ENCODE assay signal across 8 cellular contexts in genomic region chr2:182763311-182763912, GRCh38. TPM values are rescaled to one million over a fixed set of nuclear protein-coding genes. Genes with fewer than 3 reads are reported as not detected.
DNase-seq lines count a peak whose midpoint lies in the region; ATAC-seq, FAIRE-seq and TF ChIP-seq lines count a peak whose summit lies in the region.

No MANE protein-coding gene starts in this region.

- H3K9me3 Mint-ChIP-seq in Caco-2 (ENCODE audit: unreplicated experiment) (no peaks in the 10 kb centered on the region), endodermal cell (peaks cover 6% of the 10 kb centered on the region)

- H3K4me1 ChIP-seq in Caco-2 (no peaks in the 10 kb centered on the region), endodermal cell (ENCODE audit: control insufficient read depth, insufficient read depth, low read length) (peaks cover 6% of the 10 kb centered on the region), neuronal stem cell (ENCODE audit: control insufficient read depth in 2 of 2, insufficient read depth in 1 of 2, low read depth in 1 of 2, low read length in 2 of 2) (peaks cover 0 to 1% of the 10 kb centered on the region in 2 donors)

- TF ChIP-seq CTCF in Caco-2 (IDR thresholded peaks at IDR 0.05; ENCODE audit: insufficient read depth in 1 of 2, low read depth in 1 of 2, low read length in 1 of 2, severe bottlenecking in 1 of 2, unreplicated experiment in 1 of 2) (peak; percentile 64 to 71), endodermal cell (conservative IDR thresholded peaks at IDR 0.05) (peak; percentile 78)

- H3K4me3 ChIP-seq in Caco-2 (ENCODE audit: low read depth, low read length) (no peak overlapping the region), endodermal cell (ENCODE audit: low read length) (no peak overlapping the region), neuronal stem cell (ENCODE audit: low read length in 2 of 2) (no peak overlapping the region)

- no peaks in the 10 kb centered on the region for H3K79me1 ChIP-seq in neuronal stem cell (ENCODE audit: low read depth, low read length)

- no peak overlapping the region for H3K14ac ChIP-seq in neuronal stem cell (ENCODE audit: low read length)

- H3K27me3 Mint-ChIP-seq in Caco-2 (ENCODE audit: insufficient read depth, unreplicated experiment) (no peaks in the 10 kb centered on the region), endodermal cell (ENCODE audit: insufficient read depth) (no peaks in the 10 kb centered on the region)

- H3K4ac ChIP-seq in neuronal stem cell (ENCODE audit: low read length): no peak overlapping the region

- FAIRE-seq in H54 (lab: Jason Lieb, UNC): peak; percentile 75

- TF ChIP-seq POLR2A in H54 (IDR thresholded peaks at IDR 0.05; ENCODE audit: low read depth, low read length): no peak

- POLR2A ChIA-PET in Caco-2 (lab: Charles Lee): no interaction called here

- no peak overlapping the region for H2BK12ac ChIP-seq in neuronal stem cell (ENCODE audit: low read length)

- H3K36me3 ChIP-seq in Caco-2 (ENCODE audit: control insufficient read depth, insufficient read depth, low read length) (no peaks in the 10 kb centered on the region), endodermal cell (ENCODE audit: control insufficient read depth, insufficient read depth, low read length) (peaks cover 70% of the 10 kb centered on the region), neuronal stem cell (replicated peaks in 1 of 2; ENCODE audit: control insufficient read depth in 2 of 2, insufficient read depth in 2 of 2, low read length in 2 of 2) (peaks cover 5 to 98% of the 10 kb centered on the region in 2 donors)

- no peak overlapping the region for H3K9ac ChIP-seq in endodermal cell (ENCODE audit: extremely low read depth, low read length, poor library complexity, severe bottlenecking)
- H3K9ac ChIP-seq in neuronal stem cell (ENCODE audit: low read depth, low read length, poor library complexity): no peak overlapping the region

- no peak overlapping the region for H3K4me2 ChIP-seq in neuronal stem cell (ENCODE audit: insufficient read depth, low read length, poor library complexity, severe bottlenecking)

- H3K4me1 Mint-ChIP-seq in Caco-2 (ENCODE audit: low read depth, unreplicated experiment) (no peaks in the 10 kb centered on the region), endodermal cell (peaks cover 53% of the 10 kb centered on the region)

- H2AK5ac ChIP-seq in neuronal stem cell (ENCODE audit: low read depth, low read length): no peak overlapping the region

- H3K36me3 Mint-ChIP-seq in Caco-2 (ENCODE audit: insufficient read depth, unreplicated experiment): peaks cover 25% of the 10 kb centered on the region
- peaks cover 41% of the 10 kb centered on the region for H3K36me3 Mint-ChIP-seq in endodermal cell (ENCODE audit: low read depth)

- BruUV-seq in Caco-2 (replicated peaks; lab: Mats Ljungman, UMichigan): no TSS peak

- H3K9me3 ChIP-seq in Caco-2 (no peaks in the 10 kb centered on the region), endodermal cell (ENCODE audit: control insufficient read depth, low read length) (peaks cover 2% of the 10 kb centered on the region), neuronal stem cell (replicated peaks in 1 of 2; ENCODE audit: control insufficient read depth in 2 of 2, insufficient read depth in 1 of 2, low read depth in 1 of 2, low read length in 2 of 2) (peaks cover 0 to under 1% of the 10 kb centered on the region in 2 donors)

- CTCF ChIA-PET in Caco-2 (lab: Charles Lee): interaction anchor here (0.5 to 0.9 kb wide), 6 partner anchors 46 to 333 kb away, joined by 3 to 4 read pairs (median 3); no protein-coding TSS in a partner anchor

- ATAC-seq in HG03095 (IDR thresholded peaks at IDR 0.05; ENCODE audit: unreplicated experiment): no peak
- no peak for ATAC-seq in GM21529 (IDR thresholded peaks at IDR 0.05; ENCODE audit: unreplicated experiment)

- no peak overlapping the region for H3K4me3 Mint-ChIP-seq in Caco-2 (ENCODE audit: unreplicated experiment)
- H3K4me3 Mint-ChIP-seq in endodermal cell: no peak overlapping the region

- no peak overlapping the region for H3K27ac ChIP-seq in endodermal cell (ENCODE audit: low read depth, low read length)
- no peak overlapping the region for H3K27ac ChIP-seq in neuronal stem cell (replicated peaks; ENCODE audit: low read length)

- no peak overlapping the region for H3K23ac ChIP-seq in neuronal stem cell (ENCODE audit: low read depth, low read length, poor library complexity)

- WGBS in endodermal cell (ENCODE audit: insufficient coverage in 1 of 2, insufficient read length in 1 of 2), 2 experiments: 67 to 72% methylated on average over 9 to 11 of the region's 11 CpGs
- WGBS in neuronal stem cell (ENCODE audit: extremely low coverage in 2 of 2, insufficient read length in 2 of 2, insufficient replicate concordance in 1 of 2), 2 donors: no CpG with 5 or more reads among the region's 11 CpGs

- no peaks in the 10 kb centered on the region for H3K27me3 ChIP-seq in Caco-2 (replicated peaks; ENCODE audit: control insufficient read depth, insufficient read depth, low read length)
- no peaks in the 10 kb centered on the region for H3K27me3 ChIP-seq in endodermal cell (ENCODE audit: control insufficient read depth, insufficient read depth, low read length, poor library complexity, severe bottlenecking)
- H3K27me3 ChIP-seq in neuronal stem cell (ENCODE audit: control insufficient read depth in 3 of 3, insufficient read depth in 3 of 3, low read depth in 1 of 3, low read length in 3 of 3): no peaks in the 10 kb centered on the region

- intact Hi-C loops in Caco-2 (cut with micrococcal nuclease; ENCODE audit: unreplicated experiment): loop anchor here (1.0 to 2.0 kb wide), 2 partner anchors 217 to 577 kb away; no protein-coding TSS in a partner anchor

- no peak overlapping the region for H4K8ac ChIP-seq in neuronal stem cell (ENCODE audit: low read depth, low read length)

- H4K91ac ChIP-seq in neuronal stem cell (ENCODE audit: low read depth, low read length, poor library complexity): no peak overlapping the region

- no peak overlapping the region for H2AFZ ChIP-seq in neuronal stem cell (ENCODE audit: low read length)

- H2BK120ac ChIP-seq in neuronal stem cell (ENCODE audit: low read depth, low read length): no peak overlapping the region

- DNase-seq in Caco-2 (peak in 1 of 2 experiments; percentile 59), H54 (ENCODE audit: insufficient read length, low spot score) (no peak), NCI-H69 (lab: John Stamatoyannopoulos, UW) (peak; percentile 42), endodermal cell (peak; percentile 64), neuronal stem cell (ENCODE audit: low spot score) (peak; percentile 30)
- DNase-seq in stimulated activated CD4-positive, alpha-beta T cell treated with anti-CD3 and anti-CD28 coated beads, Interleukin-4, amount 100 ng/mL, for 4 hours: no peak

- H3K27ac Mint-ChIP-seq in Caco-2 (ENCODE audit: unreplicated experiment): no peak overlapping the region
- H3K27ac Mint-ChIP-seq in endodermal cell: no peak overlapping the region

- no peak overlapping the region for H2BK5ac ChIP-seq in neuronal stem cell (ENCODE audit: low read length)

- H2BK15ac ChIP-seq in neuronal stem cell (ENCODE audit: low read length): no peak overlapping the region

- H3K18ac ChIP-seq in neuronal stem cell (ENCODE audit: low read length): no peak overlapping the region

RNA-seq across cellular contexts. Expression of gene DNAJC10, which starts 47.4 kb away (rescaled TPM):
- total RNA-seq in Caco-2 (2022): 103 and 109 TPM in 2 replicates
- total RNA-seq in endodermal cell: 100 to 1,000 TPM; 212 to 232 TPM
- 74.6 TPM for polyA plus RNA-seq in endodermal cell (2013, experiment 1 of 2)
- 68.4 TPM for polyA plus RNA-seq in endodermal cell (2013, experiment 2 of 2)
- polyA plus RNA-seq in neuronal stem cell (2013, experiment 1 of 2): 39.3 TPM
- polyA plus RNA-seq in neuronal stem cell (2013, experiment 2 of 2): 39.8 TPM

Comparison
In these comparisons a context has a peak if more than half of its experiments do, and no peak if none do; other contexts are left out.
1. DNase-seq: peak in NCI-H69 (single experiment), endodermal cell (single experiment) and neuronal stem cell (single experiment); none in H54 (single experiment) and stimulated activated CD4-positive, alpha-beta T cell treated with anti-CD3 and anti-CD28 coated beads, Interleukin-4, amount 100 ng/mL, for 4 hours (0 of 2).